30 cellular contexts compared by ENCODE assay signal in genomic region chr11:76327756-76328388, GRCh38. TPM values are rescaled to one million over a fixed set of nuclear protein-coding genes. Genes with fewer than 3 reads are reported as not detected.
A peak's percentile ranks its signal among the peaks of the same experiment; 100 is the strongest.
DNase-seq lines count a peak whose midpoint lies in the region; ATAC-seq, FAIRE-seq and TF ChIP-seq lines count a peak whose summit lies in the region.
"Had no signal": no experiment of that assay in that cellular context is flagged by ENCODE, and none has a peak within 500 bp of the region (broad histone marks: within the 10 kb centered on the region; RNA-seq: fewer than 3 reads in every experiment).

No MANE protein-coding gene starts in this region.

- H3K79me2 ChIP-seq in neural progenitor cell (ENCODE audit: low read depth), result no peaks in the 10 kb centered on the region
- H3K79me2 ChIP-seq: hepatocyte had no signal

- H3K4me3 Mint-ChIP-seq in activated CD8-positive, alpha-beta memory T cell treated with anti-CD3 and anti-CD28 coated beads, Interleukin-2, amount 10 ng/mL, durations not matched to agents 7 days and 5 days, result no peak overlapping the region
- H3K4me3 Mint-ChIP-seq in chondrocyte (ENCODE audit: unreplicated experiment), result no peak overlapping the region
- H3K4me3 Mint-ChIP-seq in neural progenitor cell, result no peak overlapping the region
- H3K4me3 Mint-ChIP-seq: activated CD8-positive, alpha-beta T cell treated with anti-CD3 and anti-CD28 coated beads for 36 hours; IgD-negative memory B cell; natural killer cell treated with Interleukin-12 subunit alpha and Interleukin-12 subunit beta and Interleukin-15 and Interleukin-18, amount 100 ng/mL, for 72 hours; T-helper 2 cell treated with Interferon-gamma antibody and Interleukin-4, amounts not matched to agents 5 μg/mL and 100 μg/mL, for 36 hours had no signal

- peaks cover 11% of the 10 kb centered on the region for H3K27me3 ChIP-seq in neural progenitor cell
- H3K27me3 ChIP-seq: brain microvascular endothelial cell, hepatocyte, pancreas, Peyer's patch had no signal

- peaks cover 7% of the 10 kb centered on the region for H3K4me1 Mint-ChIP-seq in activated CD8-positive, alpha-beta memory T cell treated with anti-CD3 and anti-CD28 coated beads, Interleukin-2, amount 10 ng/mL, durations not matched to agents 7 days and 5 days
- H3K4me1 Mint-ChIP-seq in chondrocyte (ENCODE audit: low read depth) (peaks cover 10% of the 10 kb centered on the region), neural progenitor cell (peaks cover 24% of the 10 kb centered on the region)
- H3K4me1 Mint-ChIP-seq: IgD-negative memory B cell had no signal

- no peak for ATAC-seq in activated CD8-positive, alpha-beta memory T cell treated with anti-CD3 and anti-CD28 coated beads, Interleukin-2, amount 10 ng/mL, durations not matched to agents 7 days and 5 days
- ATAC-seq in HG03139 (IDR thresholded peaks at IDR 0.05; ENCODE audit: unreplicated experiment), result no peak
- no peak for ATAC-seq in GM21381 (IDR thresholded peaks at IDR 0.05; ENCODE audit: unreplicated experiment)
- ATAC-seq: activated CD8-positive, alpha-beta T cell treated with anti-CD3 and anti-CD28 coated beads for 36 hours; activated naive CD4-positive, alpha-beta T cell treated with anti-CD3 and anti-CD28 coated beads, Interleukin-2, amount 50 U/mL, for 72 hours; mucosa of descending colon; natural killer cell treated with Interleukin-12 subunit alpha and Interleukin-12 subunit beta and Interleukin-15 and Interleukin-18, amount 100 ng/mL, for 72 hours; pancreas had no signal

- no peak for FAIRE-seq in H54 (lab: Jason Lieb, UNC)
- FAIRE-seq: frontal cortex, pancreas had no signal

- no peak overlapping the region for H3K4me2 ChIP-seq in neural progenitor cell
- H3K4me2 ChIP-seq: hepatocyte, smooth muscle cell had no signal

- TF ChIP-seq CTCF in chondrocyte (IDR thresholded peaks at IDR 0.05) (no peak), neural progenitor cell (IDR thresholded peaks at IDR 0.05) (no peak)

- H3F3A ChIP-seq in neural progenitor cell (ENCODE audit: low read depth), result no peaks in the 10 kb centered on the region

- TF ChIP-seq POLR2A in H54 (IDR thresholded peaks at IDR 0.05; ENCODE audit: low read depth, low read length), result no peak

- H2AFZ ChIP-seq in neural progenitor cell (replicated peaks), result no peak overlapping the region
- H2AFZ ChIP-seq: hepatocyte had no signal

- CTCF ChIA-PET in activated CD8-positive, alpha-beta memory T cell treated with anti-CD3 and anti-CD28 coated beads, Interleukin-2, amount 10 ng/mL, durations not matched to agents 7 days and 5 days (lab: Charles Lee), result interaction anchor here (2.2 to 2.3 kb wide), 2 partner anchors 119 to 120 kb away, joined by 5 to 10 read pairs; no protein-coding TSS in a partner anchor

- no peak overlapping the region for H3K27ac Mint-ChIP-seq in activated CD8-positive, alpha-beta memory T cell treated with anti-CD3 and anti-CD28 coated beads, Interleukin-2, amount 10 ng/mL, durations not matched to agents 7 days and 5 days
- H3K27ac Mint-ChIP-seq in chondrocyte (ENCODE audit: unreplicated experiment) (no peak overlapping the region), neural progenitor cell (peak overlapping the region; percentile 42)
- H3K27ac Mint-ChIP-seq: activated CD8-positive, alpha-beta T cell treated with anti-CD3 and anti-CD28 coated beads for 36 hours; activated T-helper 2 cell treated with anti-CD3 and anti-CD28 coated beads, Interferon-gamma antibody, Interleukin-2, Interleukin-4, amounts not matched to agents 10 μg/mL and 5 μg/mL and 100 μg/mL, durations not matched to agents 14 hours and 24 hours and 36 hours; IgD-negative memory B cell; natural killer cell treated with Interleukin-12 subunit alpha and Interleukin-12 subunit beta and Interleukin-15 and Interleukin-18, amount 100 ng/mL, for 72 hours; T-helper 2 cell treated with Interferon-gamma antibody and Interleukin-4, amounts not matched to agents 5 μg/mL and 100 μg/mL, for 36 hours had no signal

- no peak overlapping the region for H3K9ac ChIP-seq in neural progenitor cell

- H3K36me3 ChIP-seq in neural progenitor cell, result no peaks in the 10 kb centered on the region
- H3K36me3 ChIP-seq: brain microvascular endothelial cell, pancreas, Peyer's patch, tibial artery had no signal

- no peaks in the 10 kb centered on the region for H4K20me1 ChIP-seq in neural progenitor cell (ENCODE audit: low read depth)

- H3K9me3 Mint-ChIP-seq in activated CD8-positive, alpha-beta memory T cell treated with anti-CD3 and anti-CD28 coated beads, Interleukin-2, amount 10 ng/mL, durations not matched to agents 7 days and 5 days (ENCODE audit: low read depth), result no peaks in the 10 kb centered on the region
- H3K9me3 Mint-ChIP-seq in chondrocyte (ENCODE audit: low read depth) (no peaks in the 10 kb centered on the region), neural progenitor cell (no peaks in the 10 kb centered on the region)
- H3K9me3 Mint-ChIP-seq: activated CD8-positive, alpha-beta T cell treated with anti-CD3 and anti-CD28 coated beads for 36 hours; activated naive CD4-positive, alpha-beta T cell treated with anti-CD3 and anti-CD28 coated beads, Interleukin-2, amount 50 U/mL, for 72 hours; activated T-helper 2 cell treated with anti-CD3 and anti-CD28 coated beads, Interferon-gamma antibody, Interleukin-2, Interleukin-4, amounts not matched to agents 10 μg/mL and 5 μg/mL and 100 μg/mL, durations not matched to agents 14 hours and 24 hours and 36 hours; IgD-negative memory B cell; natural killer cell treated with Interleukin-12 subunit alpha and Interleukin-12 subunit beta and Interleukin-15 and Interleukin-18, amount 100 ng/mL, for 72 hours; T-helper 2 cell treated with Interferon-gamma antibody and Interleukin-4, amounts not matched to agents 5 μg/mL and 100 μg/mL, for 36 hours had no signal

- H3K9me3 ChIP-seq in neural progenitor cell (ENCODE audit: low read depth), result no peaks in the 10 kb centered on the region
- H3K9me3 ChIP-seq: mucosa of descending colon, pancreas, Peyer's patch, tibial artery had no signal

- H3K4me3 ChIP-seq in neural progenitor cell, result no peak overlapping the region
- H3K4me3 ChIP-seq: hepatocyte, mucosa of descending colon, pancreas, Peyer's patch, smooth muscle cell, tibial artery had no signal

- peak; percentile 41 for DNase-seq in activated CD8-positive, alpha-beta memory T cell treated with anti-CD3 and anti-CD28 coated beads for 24 hours
- no peak for DNase-seq in activated CD8-positive, alpha-beta memory T cell treated with anti-CD3 and anti-CD28 coated beads, Interleukin-2, amount 10 ng/mL, durations not matched to agents 7 days and 5 days
- DNase-seq in chondrocyte (ENCODE audit: low spot score), result peak; percentile 53
- DNase-seq in neural progenitor cell (ENCODE audit: low spot score), result no peak
- DNase-seq in H54 (ENCODE audit: insufficient read length, low spot score), result no peak
- DNase-seq in T-helper 9 cell, result no peak
- DNase-seq: 8988T; activated CD8-positive, alpha-beta T cell treated with anti-CD3 and anti-CD28 coated beads for 36 hours; amygdala; brain microvascular endothelial cell; DMS79 treated with DMSO at 0.1 percent for 48 hours; GDM1; kidney glomerular epithelial cell; mammary epithelial cell; mucosa of descending colon; NCI-H1694; pancreas; SIG-M5 had no signal

- H3K36me3 Mint-ChIP-seq in activated CD8-positive, alpha-beta memory T cell treated with anti-CD3 and anti-CD28 coated beads, Interleukin-2, amount 10 ng/mL, durations not matched to agents 7 days and 5 days, result no peaks in the 10 kb centered on the region
- H3K36me3 Mint-ChIP-seq in chondrocyte (ENCODE audit: low read depth) (no peaks in the 10 kb centered on the region), neural progenitor cell (no peaks in the 10 kb centered on the region)
- H3K36me3 Mint-ChIP-seq: activated naive CD4-positive, alpha-beta T cell treated with anti-CD3 and anti-CD28 coated beads, Interleukin-2, amount 50 U/mL, for 72 hours; natural killer cell treated with Interleukin-12 subunit alpha and Interleukin-12 subunit beta and Interleukin-15 and Interleukin-18, amount 100 ng/mL, for 72 hours had no signal

- H3K27me3 Mint-ChIP-seq in activated CD8-positive, alpha-beta memory T cell treated with anti-CD3 and anti-CD28 coated beads, Interleukin-2, amount 10 ng/mL, durations not matched to agents 7 days and 5 days, result peaks cover 29% of the 10 kb centered on the region
- H3K27me3 Mint-ChIP-seq in chondrocyte (ENCODE audit: low read depth) (peaks cover 2% of the 10 kb centered on the region), neural progenitor cell (ENCODE audit: insufficient read depth, low read depth) (peaks cover 13% of the 10 kb centered on the region)

- H3K27ac ChIP-seq in neural progenitor cell, result no peak overlapping the region
- H3K27ac ChIP-seq: brain microvascular endothelial cell, hepatocyte, pancreas, Peyer's patch, tibial artery had no signal

- H3K4me1 ChIP-seq in neural progenitor cell, result peaks cover 16% of the 10 kb centered on the region
- H3K4me1 ChIP-seq: pancreas, Peyer's patch, tibial artery had no signal

RNA-seq across cellular contexts. Expression of gene THAP12, which starts 53.1 kb away (rescaled TPM):
- total RNA-seq in activated CD8-positive, alpha-beta memory T cell treated with anti-CD3 and anti-CD28 coated beads, Interleukin-2, amount 10 ng/mL, durations not matched to agents 7 days and 5 days, result 10 to 100 TPM; 39.8 to 44.8 TPM
- total RNA-seq in chondrocyte, result 30.1 to 32.8 TPM (median 31.7 TPM) in 3 replicates
- 64.2 and 112 TPM in 2 replicates for total RNA-seq in neural progenitor cell (ENCODE audit: low replicate concordance)

RNA-seq across cellular contexts. Expression of gene GVQW3, which starts 53.3 kb away (rescaled TPM):
- 1 to 10 TPM; 3.5 to 4.0 TPM for total RNA-seq in activated CD8-positive, alpha-beta memory T cell treated with anti-CD3 and anti-CD28 coated beads, Interleukin-2, amount 10 ng/mL, durations not matched to agents 7 days and 5 days
- total RNA-seq in chondrocyte, result 1.9 to 3.9 TPM (median 3.0 TPM) in 3 replicates
- 14.8 and 15.2 TPM in 2 replicates for total RNA-seq in neural progenitor cell (ENCODE audit: low replicate concordance)

Comparison
In these comparisons a context has a peak if more than half of its experiments do, and no peak if none do; other contexts are left out.
1. DNase-seq: peak in activated CD8-positive, alpha-beta memory T cell treated with anti-CD3 and anti-CD28 coated beads for 24 hours (single experiment) and chondrocyte (single experiment); none in activated CD8-positive, alpha-beta memory T cell treated with anti-CD3 and anti-CD28 coated beads, Interleukin-2, amount 10 ng/mL, durations not matched to agents 7 days and 5 days (single experiment), neural progenitor cell (single experiment), H54 (single experiment) and T-helper 9 cell (single experiment).